Comparison of ENCODE assay signal across 8 cellular contexts in the genomic region with DNA sequence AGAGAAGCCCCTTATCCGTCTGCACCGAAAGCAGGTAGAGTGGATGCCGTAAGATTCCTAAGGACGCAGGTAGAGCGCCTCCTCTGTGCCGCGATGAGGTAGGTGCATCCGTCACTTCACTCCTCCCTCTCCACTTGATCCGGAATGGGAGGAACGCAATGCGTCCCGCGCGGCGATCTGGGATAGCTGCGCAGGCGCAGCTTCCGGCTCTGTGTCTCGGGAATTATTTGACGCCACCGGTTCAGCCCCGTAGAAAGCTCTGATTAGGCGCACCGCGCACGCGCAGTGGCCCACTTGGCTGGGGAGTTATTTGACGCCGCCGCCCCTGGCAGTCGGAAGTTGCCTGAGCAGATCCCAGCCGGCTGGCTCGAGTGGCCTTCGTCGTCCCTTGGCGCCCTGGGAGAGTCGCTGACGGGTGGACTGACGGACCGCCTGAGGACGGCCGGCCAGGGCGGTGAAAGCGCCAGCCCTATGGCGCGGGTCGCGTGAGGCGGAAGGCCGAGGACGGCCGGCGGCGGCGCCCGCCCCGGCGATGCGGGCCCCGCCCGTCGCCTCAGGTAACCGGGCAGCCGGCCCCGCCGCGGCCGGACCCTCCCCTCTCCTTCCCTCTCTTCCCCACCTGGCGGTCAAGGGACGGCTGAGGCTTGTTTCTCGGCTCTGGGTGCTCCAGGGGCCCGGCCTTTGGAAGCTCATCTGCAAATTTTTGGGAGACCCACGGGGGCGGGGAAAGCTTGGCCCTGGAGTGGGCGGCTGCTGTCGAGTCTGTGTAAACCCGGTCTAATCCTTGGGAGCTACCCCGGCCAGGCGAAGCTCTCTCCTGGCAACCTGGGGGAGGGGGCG. TPM values are rescaled to one million over a fixed set of nuclear protein-coding genes. Genes with fewer than 3 reads are reported as not detected.
DNase-seq lines count a peak whose midpoint lies in the region; ATAC-seq and TF ChIP-seq lines count a peak whose summit lies in the region.

RALGAPB (plus strand) TSS at position 331 of the 840 bp plus-strand sequence. CDS start 15,590 bp downstream, outside the sequence.

- H3K4me3 ChIP-seq in KMS-11 (IDR thresholded peaks at IDR 0.05; ENCODE audit: insufficient read depth, low read depth, low read length) = no peak within 1 kb of the TSS
- peak within 1 kb of the TSS; percentile 61 to 90 for H3K4me3 ChIP-seq in Panc1 (ENCODE audit: low read depth in 2 of 2, low read length in 2 of 2)
- H3K4me3 ChIP-seq in esophagus (ENCODE audit: low read depth in 1 of 2, low read length in 2 of 2) = peak within 1 kb of the TSS; percentile 76 to 95
- peak within 1 kb of the TSS; percentile 9 for H3K4me3 ChIP-seq in mucosa of stomach (ENCODE audit: low read length)

- DNase-seq in DMS79 treated with DMSO at 0.1 percent for 48 hours (lab: John Stamatoyannopoulos, UW) (peak; percentile 94), Panc1 (ENCODE audit: low read depth, low spot score) (peak; percentile 99)
- DNase-seq in activated T-cell treated with anti-CD3 and anti-CD28 coated beads, Interleukin-2, amount 50 U/mL, for 4 hours = peak; percentile 97
- DNase-seq in stimulated activated CD8-positive, alpha-beta memory T cell treated with anti-CD3 and anti-CD28 coated beads, Interleukin-7, amount 100 ng/mL, for 1 hour (ENCODE audit: low read depth in 2 of 2) = peak; percentile 96

- no peak for TF ChIP-seq CTCF in KMS-11 (conservative IDR thresholded peaks at IDR 0.05; ENCODE audit: low read depth, low read length)
- TF ChIP-seq CTCF in Panc1 (IDR thresholded peaks at IDR 0.05) = peak; percentile 68

- H3K27me3 ChIP-seq in KMS-11 (ENCODE audit: insufficient read depth, low read depth) (no peaks in the 10 kb centered on the region; the same call in 1 of the 2 replicates), Panc1 (ENCODE audit: control insufficient read depth, insufficient read depth, low read length) (no peaks in the 10 kb centered on the region), esophagus (ENCODE audit: control insufficient read depth in 1 of 2, insufficient read depth in 2 of 2, low read length in 2 of 2) (no peaks in the 10 kb centered on the region), mucosa of stomach (ENCODE audit: control insufficient read depth, insufficient read depth, low read length) (no peaks in the 10 kb centered on the region)

- no TSS peak for BruUV-seq in Panc1 (replicated peaks; lab: Mats Ljungman, UMichigan)

- intact Hi-C loops in Panc1 (cut with micrococcal nuclease; ENCODE audit: unreplicated experiment) = no loop called here

- POLR2A ChIA-PET in Panc1 (lab: Charles Lee) = interaction anchor here (0.9 to 1.6 kb wide), 4 partner anchors 12 to 38 kb away, joined by 3 to 5 read pairs (median 3); partner anchors contain the start of gene SNHG17

- H3K4me1 ChIP-seq in KMS-11 (ENCODE audit: low read depth, poor library complexity, severe bottlenecking) (peaks cover 12% of the 10 kb centered on the region), Panc1 (ENCODE audit: control insufficient read depth, insufficient read depth, low read length) (peaks cover 26% of the 10 kb centered on the region), esophagus (ENCODE audit: control insufficient read depth in 2 of 2, insufficient read depth in 2 of 2, low read length in 1 of 2) (no peaks in the 10 kb centered on the region), mucosa of stomach (ENCODE audit: control insufficient read depth, insufficient read depth, low read length) (peaks cover 10% of the 10 kb centered on the region)

- H3K36me3 ChIP-seq in KMS-11 (ENCODE audit: insufficient read depth) (no peaks in the 10 kb centered on the region), Panc1 (ENCODE audit: control insufficient read depth, insufficient read depth, low read length) (no peaks in the 10 kb centered on the region; the same call in 1 of the 2 replicates), esophagus (ENCODE audit: control insufficient read depth in 2 of 2, insufficient read depth in 2 of 2, low read length in 1 of 2) (no peaks in the 10 kb centered on the region), mucosa of stomach (ENCODE audit: control insufficient read depth, insufficient read depth, low read length) (no peaks in the 10 kb centered on the region)

- no peaks in the 10 kb centered on the region for H3K9me3 Mint-ChIP-seq in activated T-cell treated with anti-CD3 and anti-CD28 coated beads, Interleukin-2, amount 50 U/mL, for 4 hours

- peak within 1 kb of the TSS; percentile 79 for H3K4me2 ChIP-seq in KMS-11

- CTCF ChIA-PET in Panc1 (lab: Charles Lee) = no interaction called here

- H3K36me3 Mint-ChIP-seq in activated T-cell treated with anti-CD3 and anti-CD28 coated beads, Interleukin-2, amount 50 U/mL, for 4 hours (ENCODE audit: insufficient read depth) = peaks cover 5% of the 10 kb centered on the region

- H3K9ac ChIP-seq in KMS-11 = peak within 1 kb of the TSS; percentile 57; the same call in 1 of the 2 replicates
- peak within 1 kb of the TSS; percentile 81 for H3K9ac ChIP-seq in mucosa of stomach (ENCODE audit: low read length)

- ATAC-seq in GM21737 (IDR thresholded peaks at IDR 0.05; ENCODE audit: unreplicated experiment) (peak; percentile 87), Panc1 (peak; percentile 98)
- ATAC-seq in activated T-cell treated with anti-CD3 and anti-CD28 coated beads, Interleukin-2, amount 50 U/mL, for 4 hours = peak; percentile 94 to 95

- H4K20me1 ChIP-seq in KMS-11 (ENCODE audit: insufficient read depth) = 0 out of 2 replicates have a peak, but pooled peaks cover 4% of the 10 kb centered on the region

- no peaks in the 10 kb centered on the region for H3K27me3 Mint-ChIP-seq in activated T-cell treated with anti-CD3 and anti-CD28 coated beads, Interleukin-2, amount 50 U/mL, for 4 hours (ENCODE audit: low read depth)

- peak within 1 kb of the TSS; percentile 73 for H2AFZ ChIP-seq in KMS-11 (ENCODE audit: low read depth)

- peak within 1 kb of the TSS; percentile 6; the same call in 1 of the 2 replicates for H3K27ac ChIP-seq in KMS-11
- H3K27ac ChIP-seq in Panc1 (ENCODE audit: low read length) = peak within 1 kb of the TSS; percentile 89
- peak within 1 kb of the TSS; percentile 89 to 94 for H3K27ac ChIP-seq in esophagus (ENCODE audit: low read depth in 2 of 2, low read length in 1 of 2)

- peaks cover 51% of the 10 kb centered on the region for H3K4me1 Mint-ChIP-seq in activated T-cell treated with anti-CD3 and anti-CD28 coated beads, Interleukin-2, amount 50 U/mL, for 4 hours (ENCODE audit: low read depth)

- 1% methylated on average over 57 to 80 of the region's 80 CpGs for WGBS in esophagus, 2 donors

- H3K9me3 ChIP-seq in Panc1 (ENCODE audit: control insufficient read depth, insufficient read depth, low read depth, low read length) (no peaks in the 10 kb centered on the region), esophagus (ENCODE audit: control insufficient read depth in 2 of 2, insufficient read depth in 1 of 2, low read depth in 1 of 2, low read length in 1 of 2) (no peaks in the 10 kb centered on the region), mucosa of stomach (ENCODE audit: control insufficient read depth, low read length) (no peaks in the 10 kb centered on the region)

- in situ Hi-C loops in Panc1 (cut with HindIII; ENCODE audit: low pct_unique_long_range_greater_than_20kb, low sequenced_read_pairs) = no loop called here

- peaks cover 48% of the 10 kb centered on the region for H3K79me2 ChIP-seq in KMS-11 (ENCODE audit: insufficient read depth, low read depth)

- peak within 1 kb of the TSS; percentile 88 for H3K4me3 Mint-ChIP-seq in activated T-cell treated with anti-CD3 and anti-CD28 coated beads, Interleukin-2, amount 50 U/mL, for 4 hours

RNA-seq across cellular contexts. Expression of gene RALGAPB, which starts in this region (rescaled TPM):
- 33.1 TPM for total RNA-seq in Panc1 (2021; ENCODE audit: unreplicated experiment)
- polyA plus RNA-seq in Panc1 (2012; ENCODE audit: insufficient read length) = 14.2 TPM
- total RNA-seq in activated T-cell treated with anti-CD3 and anti-CD28 coated beads, Interleukin-2, amount 50 U/mL, for 4 hours = 10 to 100 TPM; 23.7 to 25.5 (median 24.8) TPM
- 10 to 100 TPM in 1 of 2 donors, 1 to 10 TPM in 1; 9.6 to 10.3 TPM for polyA plus RNA-seq in esophagus

Comparison
In these comparisons a context has a peak if more than half of its experiments do, and no peak if none do; other contexts are left out.
1. H3K27ac ChIP-seq: peak in every context shown above with its lines; median percentile 92 in esophagus; 89 in Panc1; 6 in KMS-11.